In genomic region chr2:24007693-24008092, GRCh38 we compare ENCODE assay signal across 28 cellular contexts. TPM values are rescaled to one million over a fixed set of nuclear protein-coding genes. Genes with fewer than 3 reads are reported as not detected.
"Had no signal": no experiment of that assay in that cellular context is flagged by ENCODE, and none has a peak within 500 bp of the region (broad histone marks: within the 10 kb centered on the region; RNA-seq: fewer than 3 reads in every experiment).

No MANE protein-coding gene starts in this region.

- H3K36me3 ChIP-seq: ascending aorta, cardiac muscle cell had no signal

- H3K9me3 ChIP-seq: ascending aorta had no signal

- FAIRE-seq: bronchial epithelial cell, TTC549 had no signal

- H3K4me3 ChIP-seq: ascending aorta, cardiac muscle cell had no signal

- DNase-seq: activated B cell treated with CpG ODN at 0.5 μM for 24 hours; activated CD4-positive, alpha-beta memory T cell treated with anti-CD3 and anti-CD28 coated beads for 36 hours; activated CD4-positive, alpha-beta T cell treated with anti-CD3 and anti-CD28 coated beads for 4 hours; activated CD4-positive, alpha-beta T cell treated with anti-CD3 and anti-CD28 coated beads, Interleukin-2, amount 10 ng/mL, durations not matched to agents 24 days and 14 days; activated CD4-positive, alpha-beta T cell treated with anti-CD3 and anti-CD28 coated beads, Interleukin-2, amount 50 U/mL, for 1 hour; activated CD4-positive, alpha-beta T cell treated with anti-CD3 and anti-CD28 coated beads, Interleukin-2, amount 50 U/mL, for 4 hours; activated CD4-positive, CD25-positive, alpha-beta regulatory T cell treated with anti-CD3 and anti-CD28 coated beads, Interleukin-2, amount 50 U/mL, for 72 hours; activated CD8-positive, alpha-beta memory T cell treated with anti-CD3 and anti-CD28 coated beads, Interleukin-2, amount 10 ng/mL, durations not matched to agents 7 days and 5 days; activated CD8-positive, alpha-beta memory T cell treated with anti-CD3 and anti-CD28 coated beads, Interleukin-2, amount 50 U/mL, for 48 hours; activated CD8-positive, alpha-beta T cell treated with anti-CD3 and anti-CD28 coated beads for 36 hours; activated effector memory CD4-positive, alpha-beta T cell treated with Interleukin-2 at 50 U/mL for 16 hours; activated gamma-delta T cell; activated naive CD4-positive, alpha-beta T cell treated with anti-CD3 and anti-CD28 coated beads, Interleukin-2, amount 10 ng/mL, durations not matched to agents 7 days and 5 days; activated naive CD4-positive, alpha-beta T cell treated with Interleukin-2 at 50 U/mL for 16 hours; activated naive CD8-positive, alpha-beta T cell treated with anti-CD3 and anti-CD28 coated beads, Interleukin-2, amount 10 ng/mL, durations not matched to agents 7 days and 5 days; activated naive CD8-positive, alpha-beta T cell treated with anti-CD3 and anti-CD28 coated beads, Interleukin-2, amount 50 U/mL, for 24 hours; activated T-cell treated with anti-CD3 and anti-CD28 coated beads, Interleukin-2, amount 50 U/mL, for 24 hours; activated T-cell treated with anti-CD3 and anti-CD28 coated beads, Interleukin-2, amount 50 U/mL, for 48 hours; amygdala; anterior cingulate cortex; central memory CD4-positive, alpha-beta T cell; T-helper 2 cell; T-helper 9 cell had no signal

- ATAC-seq: activated CD8-positive, alpha-beta memory T cell treated with anti-CD3 and anti-CD28 coated beads, Interleukin-2, amount 10 ng/mL, durations not matched to agents 7 days and 5 days; activated CD8-positive, alpha-beta T cell treated with anti-CD3 and anti-CD28 coated beads for 36 hours; activated naive CD8-positive, alpha-beta T cell treated with anti-CD3 and anti-CD28 coated beads, Interleukin-2, amount 50 U/mL, for 24 hours had no signal

- H3K27ac ChIP-seq: ascending aorta, cardiac muscle cell, VCaP had no signal

RNA-seq across cellular contexts. Expression of gene MFSD2B, which starts 2.2 kb away (rescaled TPM):
- total RNA-seq: activated B cell treated with CpG ODN at 0.5 μM for 24 hours; activated CD8-positive, alpha-beta memory T cell treated with anti-CD3 and anti-CD28 coated beads, Interleukin-2, amount 10 ng/mL, durations not matched to agents 7 days and 5 days; activated naive CD8-positive, alpha-beta T cell treated with anti-CD3 and anti-CD28 coated beads, Interleukin-2, amount 10 ng/mL, durations not matched to agents 7 days and 5 days; ascending aorta; bronchial epithelial cell had no signal

RNA-seq across cellular contexts. Expression of gene FKBP1B, which starts 41.8 kb away (rescaled TPM):
- total RNA-seq: ascending aorta had no signal
